12 cellular contexts compared by ENCODE assay signal in genomic region chr2:236745420-236746210, GRCh38.
A peak's percentile ranks its signal among the peaks of the same experiment; 100 is the strongest.
DNase-seq lines count a peak whose midpoint lies in the region; ATAC-seq, FAIRE-seq and TF ChIP-seq lines count a peak whose summit lies in the region.
"Had no signal": no experiment of that assay in that cellular context is flagged by ENCODE, and none has a peak within 500 bp of the region (broad histone marks: within the 10 kb centered on the region; RNA-seq: fewer than 3 reads in every experiment).

No MANE protein-coding gene starts in this region.

- no peak overlapping the region for H3K4me3 Mint-ChIP-seq in activated T-cell treated with anti-CD3 and anti-CD28 coated beads, Interleukin-2, amount 50 U/mL, for 4 hours

- peak; percentile 82 for DNase-seq in EH (ENCODE audit: low read depth)
- peak; percentile 90 for DNase-seq in NCI-H82 (lab: John Stamatoyannopoulos, UW)
- DNase-seq in epithelial cell of prostate (ENCODE audit: low read depth, low spot score), result peak; percentile 84
- DNase-seq in pancreas, result peak in 2 of 6 donors; percentile 15 to 46
- no peak for DNase-seq in GM19238 (ENCODE audit: insufficient read length, low spot score)
- no peak for DNase-seq in activated T-cell treated with anti-CD3 and anti-CD28 coated beads, Interleukin-2, amount 50 U/mL, for 4 hours
- DNase-seq in GF-D8 (lab: John Stamatoyannopoulos, UW), result no peak
- DNase-seq: colonic mucosa, left ventricle myocardium superior, RPMI8226, testis had no signal

- H3K27me3 ChIP-seq in pancreas, result no peaks in the 10 kb centered on the region
- H3K27me3 ChIP-seq: colonic mucosa, testis had no signal

- no peaks in the 10 kb centered on the region for H3K9me3 ChIP-seq in pancreas
- H3K9me3 ChIP-seq: colonic mucosa, testis had no signal

- no peak overlapping the region for H3K4me3 ChIP-seq in pancreas
- H3K4me3 ChIP-seq: colonic mucosa, testis had no signal

- WGBS in pancreas, 2 donors, result 57 to 63% methylated on average over 5 of the region's 5 CpGs

- H3K27me3 Mint-ChIP-seq in activated T-cell treated with anti-CD3 and anti-CD28 coated beads, Interleukin-2, amount 50 U/mL, for 4 hours (ENCODE audit: low read depth), result peaks cover 7% of the 10 kb centered on the region

- peaks cover 0 to 2% (median 0%) of the 10 kb centered on the region in 3 donors for H3K4me1 ChIP-seq in pancreas
- H3K4me1 ChIP-seq: colonic mucosa had no signal

- no peak for TF ChIP-seq CTCF in pancreas (IDR thresholded peaks at IDR 0.05)

- no peak for FAIRE-seq in pancreas (lab: Jason Lieb, UNC)

- ATAC-seq in pancreas (peak; percentile 44 to 79 (median 72)), GM19455 (IDR thresholded peaks at IDR 0.05; ENCODE audit: unreplicated experiment) (no peak)
- ATAC-seq in activated T-cell treated with anti-CD3 and anti-CD28 coated beads, Interleukin-2, amount 50 U/mL, for 4 hours, result no peak
- ATAC-seq: left ventricle myocardium superior had no signal

- intact Hi-C loops in pancreas (cut with DNase I), result no loop called here

- no peaks in the 10 kb centered on the region for H3K4me1 Mint-ChIP-seq in activated T-cell treated with anti-CD3 and anti-CD28 coated beads, Interleukin-2, amount 50 U/mL, for 4 hours (ENCODE audit: low read depth)

- peak overlapping the region; percentile 92 for H3K27ac ChIP-seq in epithelial cell of prostate
- H3K27ac ChIP-seq in pancreas, result no peak overlapping the region
- H3K27ac ChIP-seq: colonic mucosa, testis had no signal

- no peaks in the 10 kb centered on the region for H3K9me3 Mint-ChIP-seq in activated T-cell treated with anti-CD3 and anti-CD28 coated beads, Interleukin-2, amount 50 U/mL, for 4 hours

- no peaks in the 10 kb centered on the region for H3K36me3 ChIP-seq in pancreas
- H3K36me3 ChIP-seq: colonic mucosa had no signal

- no peaks in the 10 kb centered on the region for H3K36me3 Mint-ChIP-seq in activated T-cell treated with anti-CD3 and anti-CD28 coated beads, Interleukin-2, amount 50 U/mL, for 4 hours (ENCODE audit: insufficient read depth)

Comparison
In these comparisons a context has a peak if more than half of its experiments do, and no peak if none do; other contexts are left out.
1. DNase-seq: peak in EH (single experiment), NCI-H82 (single experiment) and epithelial cell of prostate (single experiment); none in GM19238 (single experiment), activated T-cell treated with anti-CD3 and anti-CD28 coated beads, Interleukin-2, amount 50 U/mL, for 4 hours (single experiment) and GF-D8 (single experiment).
2. ATAC-seq: peak in pancreas (4 of 4); none in GM19455 (single experiment) and activated T-cell treated with anti-CD3 and anti-CD28 coated beads, Interleukin-2, amount 50 U/mL, for 4 hours (0 of 2).